25 cellular contexts compared by ENCODE assay signal in the genomic region with DNA sequence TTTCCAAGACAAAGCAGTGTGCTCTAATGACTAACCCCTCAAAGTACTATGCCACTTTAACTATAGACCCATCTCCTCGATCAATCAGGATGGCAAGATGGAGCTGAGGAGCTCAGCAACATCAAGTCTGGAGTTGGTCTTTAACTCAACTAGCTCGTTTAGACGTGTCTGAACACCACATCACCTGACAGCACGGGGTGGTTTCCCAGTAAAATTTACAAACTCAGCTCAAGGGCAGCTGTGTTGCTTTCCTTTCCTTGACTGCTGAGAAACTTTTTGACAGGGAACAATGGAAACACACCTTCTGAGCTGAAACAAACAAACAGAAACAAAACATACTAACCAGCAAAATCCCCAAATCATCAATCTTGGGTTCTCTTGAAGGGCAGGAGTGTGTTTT.
"Had no signal": no experiment of that assay in that cellular context is flagged by ENCODE, and none has a peak within 500 bp of the region (broad histone marks: within the 10 kb centered on the region; RNA-seq: fewer than 3 reads in every experiment).

No MANE protein-coding gene starts in this region.

- H3K9me3 Mint-ChIP-seq: effector memory CD8-positive, alpha-beta T cell; stimulated activated effector memory CD8-positive, alpha-beta T cell treated with anti-CD3 and anti-CD28 coated beads, Interleukin-12 subunit alpha, Interleukin-12 subunit beta, amount 100 ng/mL, for 72 hours had no signal

- ATAC-seq: effector memory CD8-positive, alpha-beta T cell; left lobe of liver; naive thymus-derived CD4-positive, alpha-beta T cell; psoas muscle; right cardiac atrium; stimulated activated effector memory CD8-positive, alpha-beta T cell treated with anti-CD3 and anti-CD28 coated beads, Interleukin-12 subunit alpha, Interleukin-12 subunit beta, amount 100 ng/mL, for 72 hours had no signal

- H3K4me3 Mint-ChIP-seq: effector memory CD8-positive, alpha-beta T cell; mesothelial cell of epicardium; naive thymus-derived CD4-positive, alpha-beta T cell; nephron; stimulated activated effector memory CD8-positive, alpha-beta T cell treated with anti-CD3 and anti-CD28 coated beads, Interleukin-12 subunit alpha, Interleukin-12 subunit beta, amount 100 ng/mL, for 72 hours; type B pancreatic cell had no signal

- H3K27me3 ChIP-seq: esophagus squamous epithelium, ovary, sigmoid colon, stomach, testis, tibial artery had no signal

- H3K36me3 ChIP-seq: esophagus squamous epithelium, ovary, sigmoid colon, stomach, tibial artery had no signal

- H3K27ac Mint-ChIP-seq: effector memory CD8-positive, alpha-beta T cell; mesothelial cell of epicardium; naive thymus-derived CD4-positive, alpha-beta T cell; stimulated activated effector memory CD8-positive, alpha-beta T cell treated with anti-CD3 and anti-CD28 coated beads, Interleukin-12 subunit alpha, Interleukin-12 subunit beta, amount 100 ng/mL, for 72 hours; type B pancreatic cell had no signal

- DNase-seq: dermis blood vessel endothelial cell; effector memory CD8-positive, alpha-beta T cell; esophagus squamous epithelium; kidney; mesenchymal stem cell; naive thymus-derived CD4-positive, alpha-beta T cell; occipital lobe; ovary; posterior cingulate gyrus; psoas muscle; right cardiac atrium; sigmoid colon; stimulated activated CD4-positive, alpha-beta T cell treated with anti-CD3 and anti-CD28 coated beads, Interleukin-2, amount 100 ng/mL, for 24 hours; stimulated activated CD4-positive, alpha-beta T cell treated with anti-CD3 and anti-CD28 coated beads, Interleukin-4, amount 100 ng/mL, for 24 hours; stimulated activated naive CD4-positive, alpha-beta T cell treated with Interleukin-2 at 50 U/mL for 16 hours; stomach; testis; tibial artery had no signal

- H3K36me3 Mint-ChIP-seq: naive thymus-derived CD4-positive, alpha-beta T cell; stimulated activated effector memory CD8-positive, alpha-beta T cell treated with anti-CD3 and anti-CD28 coated beads, Interleukin-12 subunit alpha, Interleukin-12 subunit beta, amount 100 ng/mL, for 72 hours had no signal

- H3K4me1 ChIP-seq: psoas muscle, sigmoid colon, stomach, testis, tibial artery had no signal

- H3K9me3 ChIP-seq: esophagus squamous epithelium, ovary, psoas muscle, sigmoid colon, stomach, testis, tibial artery had no signal

- H3K27ac ChIP-seq: coronary artery, ovary, psoas muscle, sigmoid colon, stomach, testis, tibial artery had no signal

- H3K27me3 Mint-ChIP-seq: effector memory CD8-positive, alpha-beta T cell; naive thymus-derived CD4-positive, alpha-beta T cell had no signal

- H3K4me3 ChIP-seq: coronary artery, esophagus squamous epithelium, lung, ovary, psoas muscle, sigmoid colon, stomach, testis, tibial artery had no signal
